14 cellular contexts compared by ENCODE assay signal in the genomic region with DNA sequence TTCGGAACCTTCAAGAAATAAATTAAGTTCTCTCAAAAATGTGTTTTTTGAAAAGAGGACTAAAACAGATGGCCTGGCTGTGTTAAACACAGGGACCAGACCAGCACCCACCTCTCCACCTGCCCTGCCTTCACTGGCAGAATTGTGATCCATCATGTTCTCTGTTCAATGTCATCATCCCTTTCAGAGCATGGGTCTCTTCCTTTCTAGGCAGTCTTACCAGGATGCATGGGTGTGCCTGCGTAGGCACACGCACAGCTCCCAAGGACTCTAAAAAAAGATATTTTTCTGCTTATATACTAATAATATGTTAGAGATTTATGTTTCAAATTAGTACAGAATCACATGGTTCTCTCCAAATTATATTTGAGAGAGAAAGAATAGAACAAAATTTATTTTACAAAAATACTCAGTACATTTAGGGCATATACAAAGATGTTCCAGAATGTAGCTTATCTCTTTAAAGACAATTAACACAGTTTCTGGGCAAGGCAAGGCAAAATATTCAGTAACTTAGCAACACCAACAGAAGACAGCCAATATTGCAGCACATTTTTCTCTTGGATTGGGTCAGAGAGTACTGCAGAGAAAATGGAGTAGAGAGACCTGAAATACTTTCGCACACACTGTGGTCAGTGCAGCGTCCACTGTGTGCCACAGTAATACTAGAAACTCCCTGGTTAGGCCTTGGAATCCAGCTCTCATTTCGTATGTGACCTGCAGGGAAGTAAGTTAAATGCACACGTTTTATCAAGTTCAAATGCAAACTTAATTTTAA. TPM values are rescaled to one million over a fixed set of nuclear protein-coding genes. Genes with fewer than 3 reads are reported as not detected.
DNase-seq lines count a peak whose midpoint lies in the region; ATAC-seq and TF ChIP-seq lines count a peak whose summit lies in the region.
"Had no signal": no experiment of that assay in that cellular context is flagged by ENCODE, and none has a peak within 500 bp of the region (broad histone marks: within the 10 kb centered on the region; RNA-seq: fewer than 3 reads in every experiment).

No MANE protein-coding gene starts in this region.

- no peak for TF ChIP-seq CTCF in HCT116 (IDR thresholded peaks at IDR 0.05 in 2 of 3, conservative IDR thresholded peaks at IDR 0.05 in 1 of 3; ENCODE audit: borderline replicate concordance in 1 of 3, insufficient read depth in 1 of 3, low read depth in 2 of 3, low read length in 2 of 3)
- TF ChIP-seq CTCF in right lobe of liver (IDR thresholded peaks at IDR 0.05), result no peak

- H3K9me2 ChIP-seq in HCT116 (ENCODE audit: insufficient read depth), result no peaks in the 10 kb centered on the region

- POLR2A ChIA-PET in HCT116 (lab: Charles Lee), result interaction anchor here (0.7 to 1.1 kb wide), 3 partner anchors 8 to 313 kb away, joined by 3 read pairs; a partner anchor contains a TSS

- H3K79me2 ChIP-seq in HCT116 (ENCODE audit: insufficient read depth, low read length), result peaks cover 47% of the 10 kb centered on the region

- no peaks in the 10 kb centered on the region for H3K27me3 ChIP-seq in HCT116 (ENCODE audit: insufficient read depth, low read length)
- H3K27me3 ChIP-seq in right lobe of liver, result no peaks in the 10 kb centered on the region
- no peaks in the 10 kb centered on the region for H3K27me3 ChIP-seq in subcutaneous abdominal adipose tissue (ENCODE audit: control insufficient read depth in 5 of 5, insufficient read depth in 4 of 5, low read length in 5 of 5)

- WGBS in right lobe of liver (ENCODE audit: insufficient coverage, low coverage, low lambda C conversion rate, missing lambda C conversion rate), result 76% methylated on average over 6 of the region's 7 CpGs

- in situ Hi-C loops in KBM-7 (cut with MboI; ENCODE audit: low pct_unique_long_range_greater_than_20kb, low sequenced_read_pairs), result no loop called here

- ATAC-seq in HCT116 (no peak), right lobe of liver (no peak)

- no peaks in the 10 kb centered on the region; a peak in 1 of 4 replicates for H3K36me3 ChIP-seq in HCT116 (ENCODE audit: control insufficient read depth in 1 of 2, insufficient read depth in 2 of 2, low read length in 2 of 2)
- no peaks in the 10 kb centered on the region for H3K36me3 ChIP-seq in right lobe of liver
- peaks cover 0 to 4% (median 0%) of the 10 kb centered on the region in 5 donors for H3K36me3 ChIP-seq in subcutaneous abdominal adipose tissue (ENCODE audit: control insufficient read depth in 5 of 5, insufficient read depth in 5 of 5, low read length in 5 of 5)

- H2AFZ ChIP-seq in HCT116 (ENCODE audit: low read depth, low read length, poor library complexity, severe bottlenecking), result no peak overlapping the region

- no peak overlapping the region for H3K4me3 ChIP-seq in HCT116 (replicated peaks in 1 of 2; ENCODE audit: low read depth in 1 of 2, low read length in 2 of 2)
- no peak overlapping the region for H3K4me3 ChIP-seq in right lobe of liver
- H3K4me3 ChIP-seq in subcutaneous abdominal adipose tissue (ENCODE audit: low read depth in 1 of 5, low read length in 5 of 5), result no peak overlapping the region

- H3K27ac ChIP-seq in HCT116 (ENCODE audit: low read depth, low read length) (no peak overlapping the region), caudate nucleus (ENCODE audit: low read depth, low read length) (peak overlapping the region; percentile 84), right lobe of liver (peak overlapping the region in 2 of 3 donors; percentile 71 to 83), subcutaneous abdominal adipose tissue (ENCODE audit: low read depth, low read length) (peak overlapping the region; percentile 98)

- intact Hi-C loops in HCT116 (cut with micrococcal nuclease), result loop anchor here (5.0 kb wide), 1 partner anchor 284 kb away; no protein-coding TSS in a partner anchor
- intact Hi-C loops in right lobe of liver (cut with DNase I), result no loop called here

- BruUV-seq in HCT116 (replicated peaks; lab: Mats Ljungman, UMichigan), result no TSS peak

- CTCF ChIA-PET in HCT116 (lab: Charles Lee), result no interaction called here

- peak overlapping the region; percentile 64; the same call in 1 of the 2 replicates for H3K9ac ChIP-seq in HCT116 (ENCODE audit: low read length)
- H3K9ac ChIP-seq in subcutaneous abdominal adipose tissue (ENCODE audit: low read length in 5 of 5), result peak overlapping the region in 2 of 5 donors; percentile 18 to 77

- TF ChIP-seq POLR2A in HCT116 (IDR thresholded peaks at IDR 0.05; ENCODE audit: borderline replicate concordance, extremely low read depth, insufficient read depth, insufficient read length) (no peak), right lobe of liver (IDR thresholded peaks at IDR 0.05) (no peak)

- no peak for TF ChIP-seq RAD21 in HCT116 (IDR thresholded peaks at IDR 0.05; ENCODE audit: low read depth)

- H3K9me3 ChIP-seq in HCT116 (ENCODE audit: control insufficient read depth in 1 of 2, insufficient read depth in 1 of 2, low read depth in 1 of 2, low read length in 2 of 2) (no peaks in the 10 kb centered on the region), right lobe of liver (no peaks in the 10 kb centered on the region), subcutaneous abdominal adipose tissue (ENCODE audit: control insufficient read depth in 5 of 5, low read length in 5 of 5) (no peaks in the 10 kb centered on the region)

- DNase-seq in HCT116 (ENCODE audit: low read depth, low spot score) (no peak), caudate nucleus (lab: John Stamatoyannopoulos, UW) (peak in 20 of 61 donors; percentile 18 to 92 (median 44)), right lobe of liver (no peak), HuH-7.5 (ENCODE audit: low spot score) (no peak), GM19240 (ENCODE audit: insufficient read length, low spot score) (no peak), KBM-7 (no peak)
- DNase-seq in stimulated activated CD8-positive, alpha-beta memory T cell treated with anti-CD3 and anti-CD28 coated beads, Interleukin-4, amount 100 ng/mL, for 48 hours, result no peak
- DNase-seq: activated CD4-positive, alpha-beta T cell treated with anti-CD3 and anti-CD28 coated beads for 48 hours; erythroblast; naive B cell; NCI-H2029 treated with DMSO at 0.1 percent for 48 hours; stimulated activated CD4-positive, alpha-beta T cell treated with anti-CD3 and anti-CD28 coated beads, Interleukin-12 subunit alpha, Interleukin-12 subunit beta, amount 100 ng/mL, for 4 hours had no signal

- RAD21 ChIA-PET in HCT116 (lab: Charles Lee; ENCODE audit: low non-redundant PET in 1 of 2, low total read pairs in 2 of 2, uncharacterized antibody in 2 of 2, unreplicated experiment in 2 of 2), result no interaction called here

- no peak overlapping the region for H3K4me2 ChIP-seq in HCT116 (ENCODE audit: low read length)

- no peaks in the 10 kb centered on the region for H4K20me1 ChIP-seq in HCT116 (ENCODE audit: insufficient read depth)

- peaks cover 38 to 86% of the 10 kb centered on the region in 2 experiments for H3K4me1 ChIP-seq in HCT116 (ENCODE audit: control insufficient read depth in 1 of 2, insufficient read depth in 2 of 2, low read length in 2 of 2)
- H3K4me1 ChIP-seq in right lobe of liver, result peaks cover 0 to 73% (median 28%) of the 10 kb centered on the region in 4 donors
- peaks cover 17 to 66% (median 65%) of the 10 kb centered on the region in 5 donors for H3K4me1 ChIP-seq in subcutaneous abdominal adipose tissue (ENCODE audit: control insufficient read depth in 5 of 5, insufficient read depth in 5 of 5, low read length in 5 of 5)

TF ChIP-seq in HCT116, 20 proteins besides CTCF, POLR2A, EP300 and RAD21:
- TF ChIP-seq ZFX (IDR thresholded peaks at IDR 0.05) (no peak), ZNF274 (IDR thresholded peaks at IDR 0.05; ENCODE audit: low read depth, low read length) (no peak), ELF1 (IDR thresholded peaks at IDR 0.05; ENCODE audit: borderline replicate concordance, low read depth) (no peak), JUND (IDR thresholded peaks at IDR 0.05) (no peak), SRF (IDR thresholded peaks at IDR 0.05; ENCODE audit: low read depth) (no peak), CBX3 (IDR thresholded peaks at IDR 0.05; ENCODE audit: low read depth) (no peak), CEBPB (IDR thresholded peaks at IDR 0.05; ENCODE audit: low read depth) (no peak), TCF7L2 (IDR thresholded peaks at IDR 0.05; ENCODE audit: borderline replicate concordance, extremely low read depth, insufficient read depth, insufficient read length) (no peak), FOSL1 (IDR thresholded peaks at IDR 0.05; ENCODE audit: low read depth) (no peak), POLR2AphosphoS5 (IDR thresholded peaks at IDR 0.05; ENCODE audit: low read depth, low read length) (no peak), EZH2 (IDR thresholded peaks at IDR 0.05) (no peak)
- TF ChIP-seq, protein P1, sequence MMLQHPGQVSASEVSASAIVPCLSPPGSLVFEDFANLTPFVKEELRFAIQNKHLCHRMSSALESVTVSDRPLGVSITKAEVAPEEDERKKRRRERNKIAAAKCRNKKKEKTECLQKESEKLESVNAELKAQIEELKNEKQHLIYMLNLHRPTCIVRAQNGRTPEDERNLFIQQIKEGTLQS (IDR thresholded peaks at IDR 0.05), result no peak
- TF ChIP-seq, protein P2, sequence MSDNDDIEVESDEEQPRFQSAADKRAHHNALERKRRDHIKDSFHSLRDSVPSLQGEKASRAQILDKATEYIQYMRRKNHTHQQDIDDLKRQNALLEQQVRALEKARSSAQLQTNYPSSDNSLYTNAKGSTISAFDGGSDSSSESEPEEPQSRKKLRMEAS (IDR thresholded peaks at IDR 0.05), result no peak
TF ChIP-seq in HCT116: peak in this region for 0.

RNA-seq across cellular contexts. Expression of a gene that starts 52.8 kb away (rescaled TPM):
- total RNA-seq in HCT116 (2021; ENCODE audit: unreplicated experiment) (71.5 TPM), right lobe of liver (100 to 1,000 TPM in 1 of 6 experiments, 10 to 100 TPM in 5; 59.3 to 127 (median 93.7) TPM)
- 27.5 and 28.7 TPM in 2 replicates for polyA plus RNA-seq in HCT116 (2012)
- polyA plus RNA-seq: CD14-positive monocyte had no signal
